Comparison of ENCODE assay signal across 8 cellular contexts in the genomic region with DNA sequence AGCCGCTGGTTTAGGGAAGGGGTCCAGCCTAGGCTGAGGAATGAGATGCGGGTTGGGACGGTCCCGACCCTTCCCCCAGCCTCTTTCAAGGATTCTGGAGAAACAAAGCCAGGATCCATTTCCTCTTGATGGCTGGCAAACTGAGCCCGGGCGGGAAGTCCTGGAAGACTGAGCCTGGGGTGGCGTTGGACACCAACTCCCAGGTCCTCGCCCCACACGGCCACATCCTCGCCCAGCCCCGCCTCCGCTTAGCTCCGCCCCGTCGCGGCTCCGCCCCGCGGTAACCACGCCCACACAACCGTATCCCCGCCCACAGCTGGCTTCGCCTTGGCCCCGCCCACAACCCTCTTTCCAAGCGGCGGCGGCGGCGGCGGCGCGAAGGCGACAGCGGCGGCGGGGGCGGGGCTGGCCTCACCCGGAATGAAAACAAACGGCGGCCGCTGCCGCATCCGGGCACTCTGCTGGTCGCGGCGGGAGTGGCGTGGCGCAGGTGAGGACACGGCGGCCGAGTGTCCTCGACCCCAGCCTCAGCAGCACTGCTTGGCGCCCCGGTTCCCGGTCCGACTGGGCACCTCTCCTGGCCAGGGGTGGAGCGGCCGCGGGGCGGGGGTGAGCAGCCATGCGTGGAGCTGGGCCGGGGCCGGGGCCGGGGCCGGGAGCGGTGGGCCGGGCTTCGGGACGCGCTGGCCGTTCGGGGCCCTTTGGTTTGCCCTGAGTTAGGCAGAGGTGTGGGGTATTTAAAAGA. TPM values are rescaled to one million over a fixed set of nuclear protein-coding genes. Genes with fewer than 3 reads are reported as not detected.
DNase-seq lines count a peak whose midpoint lies in the region; ATAC-seq lines count a peak whose summit lies in the region.

A gene with protein sequence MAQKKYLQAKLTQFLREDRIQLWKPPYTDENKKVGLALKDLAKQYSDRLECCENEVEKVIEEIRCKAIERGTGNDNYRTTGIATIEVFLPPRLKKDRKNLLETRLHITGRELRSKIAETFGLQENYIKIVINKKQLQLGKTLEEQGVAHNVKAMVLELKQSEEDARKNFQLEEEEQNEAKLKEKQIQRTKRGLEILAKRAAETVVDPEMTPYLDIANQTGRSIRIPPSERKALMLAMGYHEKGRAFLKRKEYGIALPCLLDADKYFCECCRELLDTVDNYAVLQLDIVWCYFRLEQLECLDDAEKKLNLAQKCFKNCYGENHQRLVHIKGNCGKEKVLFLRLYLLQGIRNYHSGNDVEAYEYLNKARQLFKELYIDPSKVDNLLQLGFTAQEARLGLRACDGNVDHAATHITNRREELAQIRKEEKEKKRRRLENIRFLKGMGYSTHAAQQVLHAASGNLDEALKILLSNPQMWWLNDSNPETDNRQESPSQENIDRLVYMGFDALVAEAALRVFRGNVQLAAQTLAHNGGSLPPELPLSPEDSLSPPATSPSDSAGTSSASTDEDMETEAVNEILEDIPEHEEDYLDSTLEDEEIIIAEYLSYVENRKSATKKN (plus strand): TSS at position 456 of the 745 bp plus-strand sequence. CDS start 3,538 bp downstream, outside the sequence.

- ATAC-seq in GM19372 (IDR thresholded peaks at IDR 0.05; ENCODE audit: low read depth, unreplicated experiment): peak; percentile 52
- ATAC-seq in activated CD8-positive, alpha-beta memory T cell treated with anti-CD3 and anti-CD28 coated beads, Interleukin-2, amount 10 ng/mL, durations not matched to agents 7 days and 5 days: peak; percentile 83
- peak; percentile 80 for ATAC-seq in effector memory CD8-positive, alpha-beta T cell (replicated peaks)
- peak; percentile 80 for ATAC-seq in memory B cell (ENCODE audit: low read depth)

- peaks cover 27% of the 10 kb centered on the region for H3K36me3 Mint-ChIP-seq in activated CD8-positive, alpha-beta memory T cell treated with anti-CD3 and anti-CD28 coated beads, Interleukin-2, amount 10 ng/mL, durations not matched to agents 7 days and 5 days
- peaks cover 42% of the 10 kb centered on the region for H3K36me3 Mint-ChIP-seq in effector memory CD8-positive, alpha-beta T cell (ENCODE audit: insufficient read depth)
- H3K36me3 Mint-ChIP-seq in memory B cell: peaks cover 6% of the 10 kb centered on the region

- peaks cover 2% of the 10 kb centered on the region for H3K9me3 Mint-ChIP-seq in activated CD8-positive, alpha-beta memory T cell treated with anti-CD3 and anti-CD28 coated beads, Interleukin-2, amount 10 ng/mL, durations not matched to agents 7 days and 5 days (ENCODE audit: low read depth)
- H3K9me3 Mint-ChIP-seq in effector memory CD8-positive, alpha-beta T cell: no peaks in the 10 kb centered on the region
- peaks cover 2% of the 10 kb centered on the region for H3K9me3 Mint-ChIP-seq in memory B cell

- CTCF ChIA-PET in activated CD8-positive, alpha-beta memory T cell treated with anti-CD3 and anti-CD28 coated beads, Interleukin-2, amount 10 ng/mL, durations not matched to agents 7 days and 5 days (lab: Charles Lee): interaction anchor here (0.9 to 8.9 kb wide), 10 partner anchors 9 to 95 kb away, joined by 3 to 104 read pairs (median 4); no protein-coding TSS in a partner anchor

- H3K4me3 Mint-ChIP-seq in activated CD8-positive, alpha-beta memory T cell treated with anti-CD3 and anti-CD28 coated beads, Interleukin-2, amount 10 ng/mL, durations not matched to agents 7 days and 5 days: peak within 1 kb of the TSS; percentile 79
- peak within 1 kb of the TSS; percentile 76 to 88 for H3K4me3 Mint-ChIP-seq in effector memory CD8-positive, alpha-beta T cell
- peak within 1 kb of the TSS; percentile 83 for H3K4me3 Mint-ChIP-seq in memory B cell

- H3K27me3 Mint-ChIP-seq in activated CD8-positive, alpha-beta memory T cell treated with anti-CD3 and anti-CD28 coated beads, Interleukin-2, amount 10 ng/mL, durations not matched to agents 7 days and 5 days: no peaks in the 10 kb centered on the region
- no peaks in the 10 kb centered on the region for H3K27me3 Mint-ChIP-seq in effector memory CD8-positive, alpha-beta T cell
- H3K27me3 Mint-ChIP-seq in memory B cell: no peaks in the 10 kb centered on the region

- peak within 1 kb of the TSS; percentile 97 for H3K27ac Mint-ChIP-seq in activated CD8-positive, alpha-beta memory T cell treated with anti-CD3 and anti-CD28 coated beads, Interleukin-2, amount 10 ng/mL, durations not matched to agents 7 days and 5 days
- H3K27ac Mint-ChIP-seq in effector memory CD8-positive, alpha-beta T cell: peak within 1 kb of the TSS; percentile 69 to 89
- H3K27ac Mint-ChIP-seq in memory B cell: peak within 1 kb of the TSS; percentile 89

- DNase-seq in C1 segment of cervical spinal cord (lab: John Stamatoyannopoulos, UW) (peak; percentile 34 to 92 (median 87)), HK-2 (ENCODE audit: unreplicated experiment) (peak; percentile 95), NOMO-1 (lab: John Stamatoyannopoulos, UW; ENCODE audit: unreplicated experiment in 2 of 2) (peak; percentile 35 to 53), memory B cell (ENCODE audit: low spot score in 2 of 2) (peak; percentile 98 to 100)
- DNase-seq in activated CD8-positive, alpha-beta memory T cell treated with anti-CD3 and anti-CD28 coated beads, Interleukin-2, amount 10 ng/mL, durations not matched to agents 7 days and 5 days: peak; percentile 94
- DNase-seq in effector memory CD8-positive, alpha-beta T cell: peak; percentile 92 to 98 (median 97)
- DNase-seq in stimulated activated CD8-positive, alpha-beta memory T cell treated with anti-CD3 and anti-CD28 coated beads, Interleukin-12 subunit alpha, Interleukin-12 subunit beta, amount 100 ng/mL, for 1 hour (ENCODE audit: low read depth): peak; percentile 85

- H3K4me1 Mint-ChIP-seq in activated CD8-positive, alpha-beta memory T cell treated with anti-CD3 and anti-CD28 coated beads, Interleukin-2, amount 10 ng/mL, durations not matched to agents 7 days and 5 days: peaks cover 35% of the 10 kb centered on the region
- peaks cover 21 to 24% of the 10 kb centered on the region in 2 donors for H3K4me1 Mint-ChIP-seq in effector memory CD8-positive, alpha-beta T cell (ENCODE audit: low read depth in 2 of 2)
- H3K4me1 Mint-ChIP-seq in memory B cell: peaks cover 21% of the 10 kb centered on the region

RNA-seq across cellular contexts. Expression of the gene that starts here (rescaled TPM):
- total RNA-seq in activated CD8-positive, alpha-beta memory T cell treated with anti-CD3 and anti-CD28 coated beads, Interleukin-2, amount 10 ng/mL, durations not matched to agents 7 days and 5 days: 10 to 100 TPM; 71.3 to 73.3 TPM

Comparison
In these comparisons a context has a peak if more than half of its experiments do, and no peak if none do; other contexts are left out.
1. Peak in every context shown above with its lines: DNase-seq and ATAC-seq.
2. DNase-seq: peak in every context shown above with its lines; median percentile 99 in memory B cell; 97 in effector memory CD8-positive, alpha-beta T cell; 95 in HK-2; 94 in activated CD8-positive, alpha-beta memory T cell treated with anti-CD3 and anti-CD28 coated beads, Interleukin-2, amount 10 ng/mL, durations not matched to agents 7 days and 5 days; 87 in C1 segment of cervical spinal cord; 85 in stimulated activated CD8-positive, alpha-beta memory T cell treated with anti-CD3 and anti-CD28 coated beads, Interleukin-12 subunit alpha, Interleukin-12 subunit beta, amount 100 ng/mL, for 1 hour; 44 in NOMO-1.